ENCODE assay signal across 1 cellular context in genomic region chr14:21069388-21070082, GRCh38.
TF ChIP-seq lines count a peak whose summit lies in the region.

No MANE protein-coding gene starts in this region.

TF ChIP-seq in HEK293, 187 proteins besides CTCF, POLR2A, EP300 and RAD21 (continued from another document and continues in another):
- TF ChIP-seq ZNF639 (tag by site-specific recombination; IDR thresholded peaks at IDR 0.05) (no peak), KLF17 (tag by site-specific recombination; IDR thresholded peaks at IDR 0.05) (no peak), ZNF658 (tag by site-specific recombination; IDR thresholded peaks at IDR 0.05) (no peak), ZBTB6 (tag by site-specific recombination; IDR thresholded peaks at IDR 0.05) (no peak), ZNF280D (tag by site-specific recombination; IDR thresholded peaks at IDR 0.05) (no peak), ZNF2 (tag by site-specific recombination; IDR thresholded peaks at IDR 0.05) (no peak), ZNF585B (tag by site-specific recombination; IDR thresholded peaks at IDR 0.05) (no peak), ZNF398 (tag by site-specific recombination; IDR thresholded peaks at IDR 0.05) (no peak), GLIS1 (tag by site-specific recombination; IDR thresholded peaks at IDR 0.05) (peak; percentile 51), ZNF76 (tag by site-specific recombination; IDR thresholded peaks at IDR 0.05; ENCODE audit: borderline replicate concordance, low read depth) (no peak), ZNF624 (tag by site-specific recombination; IDR thresholded peaks at IDR 0.05) (no peak), GFI1B (tag by site-specific recombination; IDR thresholded peaks at IDR 0.05) (no peak), ZBTB26 (tag by site-specific recombination; optimal IDR thresholded peaks at IDR 0.05) (peak; percentile 67), ZNF24 (tag by site-specific recombination; IDR thresholded peaks at IDR 0.05) (peak; percentile 57; the same call in 1 of the 2 replicates), SCRT2 (tag by site-specific recombination; IDR thresholded peaks at IDR 0.05) (no peak), RBAK (tag by site-specific recombination; IDR thresholded peaks at IDR 0.05) (no peak), ZNF292 (tag by site-specific recombination; IDR thresholded peaks at IDR 0.05; ENCODE audit: borderline replicate concordance, low read depth) (no peak), ZNF561 (tag by site-specific recombination; IDR thresholded peaks at IDR 0.05; ENCODE audit: borderline replicate concordance) (no peak), ZFP37 (tag by site-specific recombination; IDR thresholded peaks at IDR 0.05) (no peak), ZEB2 (tag by site-specific recombination; IDR thresholded peaks at IDR 0.05) (peak; percentile 34), ZNF311 (tag by site-specific recombination; IDR thresholded peaks at IDR 0.05; ENCODE audit: borderline replicate concordance) (no peak), TSHZ1 (tag by site-specific recombination; IDR thresholded peaks at IDR 0.05; ENCODE audit: borderline replicate concordance) (no peak), ZBTB7A (tag by site-specific recombination; IDR thresholded peaks at IDR 0.05; ENCODE audit: low read depth) (no peak), PRDM2 (tag by site-specific recombination; IDR thresholded peaks at IDR 0.05; ENCODE audit: borderline replicate concordance) (no peak), ZNF423 (tag by site-specific recombination; IDR thresholded peaks at IDR 0.05) (no peak), ZNF112 (tag by site-specific recombination; IDR thresholded peaks at IDR 0.05) (no peak), ZNF560 (tag by site-specific recombination; IDR thresholded peaks at IDR 0.05; ENCODE audit: borderline replicate concordance) (no peak), ZBTB10 (tag by site-specific recombination; IDR thresholded peaks at IDR 0.05) (peak; percentile 52; the same call in 1 of the 2 replicates), ZFP41 (tag by site-specific recombination; IDR thresholded peaks at IDR 0.05; ENCODE audit: borderline replicate concordance) (no peak), ZNF175 (tag by site-specific recombination; IDR thresholded peaks at IDR 0.05) (no peak), ZBTB48 (tag by site-specific recombination; IDR thresholded peaks at IDR 0.05) (peak; percentile 87)
